ENCODE assay signal across 25 cellular contexts in genomic region chr3:95134693-95135375, GRCh38.
DNase-seq lines count a peak whose midpoint lies in the region; ATAC-seq, FAIRE-seq and TF ChIP-seq lines count a peak whose summit lies in the region.
"Had no signal": no experiment of that assay in that cellular context is flagged by ENCODE, and none has a peak within 500 bp of the region (broad histone marks: within the 10 kb centered on the region; RNA-seq: fewer than 3 reads in every experiment).

No MANE protein-coding gene starts in this region.

- no peak for TF ChIP-seq CTCF in fibroblast of villous mesenchyme (IDR thresholded peaks at IDR 0.05; ENCODE audit: insufficient read depth, low read depth, low read length)
- no peak for TF ChIP-seq CTCF in GM20000 (IDR thresholded peaks at IDR 0.05; ENCODE audit: extremely low read depth, missing control alignments)

- FAIRE-seq in RCC 7860 (lab: Jason Lieb, UNC) = peak; percentile 44
- FAIRE-seq: GM18507, HTR-8/SVneo had no signal

- no peak for ATAC-seq in GM21528 (IDR thresholded peaks at IDR 0.05; ENCODE audit: low FRiP score, unreplicated experiment)
- ATAC-seq: left lobe of liver; stimulated activated naive B cell treated with anti-CD40 and anti-IgM and Interleukin-4, amounts not matched to agents 10 μg/mL and 1 μg/mL and 100 μg/mL, for 72 hours had no signal

- H3K4me3 ChIP-seq in fibroblast of villous mesenchyme (ENCODE audit: low read depth, low read length) = no peak overlapping the region
- H3K4me3 ChIP-seq: ascending aorta, SK-N-MC, tibial artery had no signal

- DNase-seq in RCC 7860 (ENCODE audit: low spot score) (no peak), fibroblast of villous mesenchyme (ENCODE audit: low read depth) (peak; percentile 48), myocyte (ENCODE audit: low read depth) (peak; percentile 8), middle frontal gyrus (ENCODE audit: extremely low spot score, low spot score) (no peak), GM20000 (ENCODE audit: low spot score) (no peak), cerebellar cortex (ENCODE audit: low spot score) (no peak)
- DNase-seq: activated CD4-positive, alpha-beta T cell treated with anti-CD3 and anti-CD28 coated beads, Interleukin-2, amount 50 U/mL, for 48 hours; activated naive CD4-positive, alpha-beta T cell treated with anti-CD3 and anti-CD28 coated beads for 36 hours; activated T-cell treated with anti-CD3 and anti-CD28 coated beads for 4 hours; BE2C; Caco-2; GOT3; Kasumi-1; NCI-H1105 treated with DMSO at 0.1 percent for 48 hours; NCI-H748 treated with DMSO at 0.1 percent for 48 hours; retina; stimulated activated naive B cell treated with anti-CD40 and anti-IgM and Interleukin-4, amounts not matched to agents 10 μg/mL and 1 μg/mL and 100 μg/mL, for 72 hours; tibial artery; WERI-Rb-1 had no signal

Comparison
In these comparisons a context has a peak if more than half of its experiments do, and no peak if none do; other contexts are left out.
1. DNase-seq: peak in fibroblast of villous mesenchyme (single experiment) and myocyte (single experiment); none in RCC 7860 (single experiment), middle frontal gyrus (single experiment), GM20000 (single experiment) and cerebellar cortex (single experiment).